Comparison of ENCODE assay signal across 26 cellular contexts in genomic region chrX:39888730-39889129, GRCh38.
A peak's percentile ranks its signal among the peaks of the same experiment; 100 is the strongest.
DNase-seq lines count a peak whose midpoint lies in the region; ATAC-seq and TF ChIP-seq lines count a peak whose summit lies in the region.
"Had no signal": no experiment of that assay in that cellular context is flagged by ENCODE, and none has a peak within 500 bp of the region (broad histone marks: within the 10 kb centered on the region; RNA-seq: fewer than 3 reads in every experiment).

No MANE protein-coding gene starts in this region.

- no peaks in the 10 kb centered on the region for H3K36me3 Mint-ChIP-seq in activated T-cell treated with anti-CD3 and anti-CD28 coated beads, Interleukin-2, amount 50 U/mL, for 24 hours (ENCODE audit: low read depth)
- no peaks in the 10 kb centered on the region for H3K36me3 Mint-ChIP-seq in activated T-cell treated with anti-CD3 and anti-CD28 coated beads, Interleukin-2, amount 50 U/mL, for 4 hours (ENCODE audit: insufficient read depth)
- no peaks in the 10 kb centered on the region for H3K36me3 Mint-ChIP-seq in activated T-helper 17 cell treated with anti-CD3 and anti-CD28 coated beads, Interleukin-2, amount 50 U/mL, for 72 hours (ENCODE audit: low read depth)
- H3K36me3 Mint-ChIP-seq: CD8-positive, alpha-beta T cell had no signal

- no peak for ATAC-seq in activated T-cell treated with anti-CD3 and anti-CD28 coated beads, Interleukin-2, amount 50 U/mL, for 4 hours
- ATAC-seq in activated T-helper 17 cell treated with anti-CD3 and anti-CD28 coated beads, Interleukin-2, amount 50 U/mL, for 72 hours (replicated peaks): peak; percentile 40
- no peak for ATAC-seq in GM18861 (IDR thresholded peaks at IDR 0.05; ENCODE audit: unreplicated experiment)
- ATAC-seq: CD8-positive, alpha-beta T cell; PC-3 had no signal

- POLR2A ChIA-PET in HEK293 (lab: Yijun Ruan, JAX): no interaction called here

- H3K36me3 ChIP-seq in HEK293 (ENCODE audit: control insufficient read depth in 2 of 2, insufficient read depth in 1 of 2, low read length in 2 of 2): no peaks in the 10 kb centered on the region
- H3K36me3 ChIP-seq: HAP-1 had no signal

- peaks cover 66% of the 10 kb centered on the region for H3K27me3 Mint-ChIP-seq in activated T-cell treated with anti-CD3 and anti-CD28 coated beads, Interleukin-2, amount 50 U/mL, for 24 hours
- no peaks in the 10 kb centered on the region for H3K27me3 Mint-ChIP-seq in activated T-cell treated with anti-CD3 and anti-CD28 coated beads, Interleukin-2, amount 50 U/mL, for 4 hours (ENCODE audit: low read depth)
- peaks cover 5% of the 10 kb centered on the region for H3K27me3 Mint-ChIP-seq in activated T-helper 17 cell treated with anti-CD3 and anti-CD28 coated beads, Interleukin-2, amount 50 U/mL, for 72 hours
- H3K27me3 Mint-ChIP-seq: B cell had no signal

- no peak overlapping the region for H3K4me3 ChIP-seq in HEK293 (ENCODE audit: low read depth, low read length)
- H3K4me3 ChIP-seq: HAP-1 had no signal

- CTCF ChIA-PET in HEK293 (lab: Yijun Ruan, JAX): interaction anchor here (0.6 kb wide), 1 partner anchor 92 kb away, joined by 3 read pairs; no protein-coding TSS in a partner anchor

- no peaks in the 10 kb centered on the region for H3K9me3 ChIP-seq in HEK293 (ENCODE audit: control insufficient read depth, insufficient read depth, low read depth, low read length)
- H3K9me3 ChIP-seq: Caco-2, HAP-1 had no signal

- H3K4me1 Mint-ChIP-seq in activated T-cell treated with anti-CD3 and anti-CD28 coated beads, Interleukin-2, amount 50 U/mL, for 24 hours (ENCODE audit: low read depth): peaks cover 33% of the 10 kb centered on the region
- H3K4me1 Mint-ChIP-seq in activated T-cell treated with anti-CD3 and anti-CD28 coated beads, Interleukin-2, amount 50 U/mL, for 4 hours (ENCODE audit: low read depth): peaks cover 21% of the 10 kb centered on the region
- peaks cover 4% of the 10 kb centered on the region for H3K4me1 Mint-ChIP-seq in activated T-helper 17 cell treated with anti-CD3 and anti-CD28 coated beads, Interleukin-2, amount 50 U/mL, for 72 hours

- TF ChIP-seq CTCF in HEK293 (tag by site-specific recombination; IDR thresholded peaks at IDR 0.05): no peak

- H3K4me1 ChIP-seq in HEK293 (ENCODE audit: control insufficient read depth, insufficient read depth, low read length): no peaks in the 10 kb centered on the region
- H3K4me1 ChIP-seq: Caco-2, HAP-1 had no signal

- DNase-seq in NCI-H2107 treated with DMSO at 0.1 percent for 48 hours (lab: John Stamatoyannopoulos, UW; ENCODE audit: unreplicated experiment): peak; percentile 23
- no peak for DNase-seq in NCI-H2107 (lab: John Stamatoyannopoulos, UW)
- DNase-seq in activated T-cell treated with anti-CD3 and anti-CD28 coated beads, Interleukin-2, amount 50 U/mL, for 24 hours: no peak
- DNase-seq in activated T-cell treated with anti-CD3 and anti-CD28 coated beads, Interleukin-2, amount 50 U/mL, for 4 hours: no peak
- no peak for DNase-seq in iPS-NIHi7 (ENCODE audit: extremely low spot score)
- DNase-seq: Caco-2; CD8-positive, alpha-beta T cell; GDM1; GOT3; KBM-7; MV-4-11; NCI-H1105; NCI-H1436 treated with DMSO at 0.1 percent for 48 hours; NCI-H1930; NCI-H2171 treated with DMSO at 0.1 percent for 48 hours; NCI-H345; NCI-H526; NCI-H82; NK-92 treated with Interleukin-12 subunit alpha and Interleukin-12 subunit beta, amount 100 ng/mL, for 24 hours; PC-3 had no signal

- H3K27ac Mint-ChIP-seq in activated T-cell treated with anti-CD3 and anti-CD28 coated beads, Interleukin-2, amount 50 U/mL, for 24 hours: peak overlapping the region; percentile 37
- H3K27ac Mint-ChIP-seq in activated T-helper 17 cell treated with anti-CD3 and anti-CD28 coated beads, Interleukin-2, amount 50 U/mL, for 72 hours: no peak overlapping the region
- H3K27ac Mint-ChIP-seq: B cell; CD8-positive, alpha-beta T cell had no signal

- no peak overlapping the region for H3K4me3 Mint-ChIP-seq in activated T-cell treated with anti-CD3 and anti-CD28 coated beads, Interleukin-2, amount 50 U/mL, for 24 hours
- H3K4me3 Mint-ChIP-seq in activated T-cell treated with anti-CD3 and anti-CD28 coated beads, Interleukin-2, amount 50 U/mL, for 4 hours: no peak overlapping the region
- H3K4me3 Mint-ChIP-seq in activated T-helper 17 cell treated with anti-CD3 and anti-CD28 coated beads, Interleukin-2, amount 50 U/mL, for 72 hours: no peak overlapping the region
- H3K4me3 Mint-ChIP-seq: B cell; CD8-positive, alpha-beta T cell had no signal

- peaks cover 8% of the 10 kb centered on the region for H3K9me3 Mint-ChIP-seq in activated T-cell treated with anti-CD3 and anti-CD28 coated beads, Interleukin-2, amount 50 U/mL, for 24 hours
- peaks cover 3% of the 10 kb centered on the region for H3K9me3 Mint-ChIP-seq in activated T-cell treated with anti-CD3 and anti-CD28 coated beads, Interleukin-2, amount 50 U/mL, for 4 hours
- no peaks in the 10 kb centered on the region for H3K9me3 Mint-ChIP-seq in activated T-helper 17 cell treated with anti-CD3 and anti-CD28 coated beads, Interleukin-2, amount 50 U/mL, for 72 hours
- H3K9me3 Mint-ChIP-seq: CD8-positive, alpha-beta T cell had no signal

- no peak overlapping the region for H3K27ac ChIP-seq in HEK293 (ENCODE audit: extremely low read depth, low read depth, low read length)
- H3K27ac ChIP-seq: 22Rv1 had no signal

TF ChIP-seq in HEK293, 187 proteins besides CTCF, POLR2A, EP300 and RAD21:
- TF ChIP-seq INSM2 (tag by site-specific recombination; IDR thresholded peaks at IDR 0.05) (no peak), SCRT2 (tag by site-specific recombination; IDR thresholded peaks at IDR 0.05) (peak; percentile 81), SCRT1 (tag by site-specific recombination; IDR thresholded peaks at IDR 0.05; ENCODE audit: borderline replicate concordance) (peak; percentile 71)
TF ChIP-seq in HEK293: peak in this region for 2.
